1 cellular context compared by ENCODE assay signal in the genomic region with DNA sequence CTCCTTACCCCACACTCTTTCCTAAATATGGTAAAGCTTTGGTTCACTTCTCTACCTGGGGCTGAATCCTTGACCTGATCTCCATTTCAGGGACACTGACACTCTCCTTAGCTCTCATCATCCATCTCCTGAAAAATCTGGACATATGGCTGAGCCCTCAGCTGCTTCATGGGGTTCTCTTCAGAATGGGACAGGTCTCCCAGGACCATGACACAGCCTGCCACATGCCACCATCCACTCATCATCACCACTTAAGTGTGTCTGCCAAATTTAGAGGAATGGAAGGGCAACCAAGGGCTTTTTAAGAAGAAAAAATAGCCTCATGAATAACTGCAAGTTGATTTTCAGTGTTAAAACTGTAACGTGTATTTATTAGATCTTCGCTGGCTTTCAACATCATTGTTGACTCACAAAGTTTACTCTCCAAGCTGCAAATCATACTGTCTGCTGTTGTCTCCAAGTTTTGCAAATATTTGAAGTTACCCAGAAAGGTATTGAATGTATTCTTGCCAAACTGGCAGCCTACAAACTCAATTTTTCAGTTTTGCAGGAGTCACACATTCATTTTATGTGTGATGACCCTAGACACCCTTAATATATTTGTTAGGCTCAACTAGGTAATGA.
A peak's percentile ranks its signal among the peaks of the same experiment; 100 is the strongest.
TF ChIP-seq lines count a peak whose summit lies in the region.

No MANE protein-coding gene starts in this region.

TF ChIP-seq in HepG2, 621 proteins besides CTCF, POLR2A, EP300 and RAD21 (continued from another document and continues in another):
- TF ChIP-seq ZNF674 (CRISPR knock-in tag; IDR thresholded peaks at IDR 0.05; ENCODE audit: low read depth): no peak
- no peak for TF ChIP-seq GZF1 (CRISPR knock-in tag; IDR thresholded peaks at IDR 0.05)
- no peak for TF ChIP-seq MEIS2 (CRISPR knock-in tag; IDR thresholded peaks at IDR 0.05)
- no peak for TF ChIP-seq TOE1 (CRISPR knock-in tag; IDR thresholded peaks at IDR 0.05)
- TF ChIP-seq BCL6 (CRISPR knock-in tag; IDR thresholded peaks at IDR 0.05): peak; percentile 84
- TF ChIP-seq SP2 (CRISPR knock-in tag; IDR thresholded peaks at IDR 0.05): no peak
- TF ChIP-seq ZNF160 (CRISPR knock-in tag; IDR thresholded peaks at IDR 0.05): no peak
- TF ChIP-seq BRCA1 (CRISPR knock-in tag; IDR thresholded peaks at IDR 0.05): no peak
- peak; percentile 49; the same call in 1 of the 2 replicates for TF ChIP-seq IRF2 (CRISPR knock-in tag; IDR thresholded peaks at IDR 0.05)
- no peak for TF ChIP-seq SMYD3 (CRISPR knock-in tag; IDR thresholded peaks at IDR 0.05)
- TF ChIP-seq TARDBP (CRISPR knock-in tag; IDR thresholded peaks at IDR 0.05): no peak
- TF ChIP-seq SRSF1 (optimal IDR thresholded peaks at IDR 0.05; ENCODE audit: low read depth, low read length): no peak
- TF ChIP-seq, protein P1, sequence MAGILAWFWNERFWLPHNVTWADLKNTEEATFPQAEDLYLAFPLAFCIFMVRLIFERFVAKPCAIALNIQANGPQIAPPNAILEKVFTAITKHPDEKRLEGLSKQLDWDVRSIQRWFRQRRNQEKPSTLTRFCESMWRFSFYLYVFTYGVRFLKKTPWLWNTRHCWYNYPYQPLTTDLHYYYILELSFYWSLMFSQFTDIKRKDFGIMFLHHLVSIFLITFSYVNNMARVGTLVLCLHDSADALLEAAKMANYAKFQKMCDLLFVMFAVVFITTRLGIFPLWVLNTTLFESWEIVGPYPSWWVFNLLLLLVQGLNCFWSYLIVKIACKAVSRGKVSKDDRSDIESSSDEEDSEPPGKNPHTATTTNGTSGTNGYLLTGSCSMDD (CRISPR knock-in tag; IDR thresholded peaks at IDR 0.05): no peak
- TF ChIP-seq SP5 (CRISPR knock-in tag; IDR thresholded peaks at IDR 0.05; ENCODE audit: borderline replicate concordance, low read depth): no peak
- peak; percentile 79 for TF ChIP-seq GATAD2A (CRISPR knock-in tag; IDR thresholded peaks at IDR 0.05)
- no peak for TF ChIP-seq GPN1 (CRISPR knock-in tag; IDR thresholded peaks at IDR 0.05; ENCODE audit: borderline replicate concordance)
- TF ChIP-seq, protein P2, sequence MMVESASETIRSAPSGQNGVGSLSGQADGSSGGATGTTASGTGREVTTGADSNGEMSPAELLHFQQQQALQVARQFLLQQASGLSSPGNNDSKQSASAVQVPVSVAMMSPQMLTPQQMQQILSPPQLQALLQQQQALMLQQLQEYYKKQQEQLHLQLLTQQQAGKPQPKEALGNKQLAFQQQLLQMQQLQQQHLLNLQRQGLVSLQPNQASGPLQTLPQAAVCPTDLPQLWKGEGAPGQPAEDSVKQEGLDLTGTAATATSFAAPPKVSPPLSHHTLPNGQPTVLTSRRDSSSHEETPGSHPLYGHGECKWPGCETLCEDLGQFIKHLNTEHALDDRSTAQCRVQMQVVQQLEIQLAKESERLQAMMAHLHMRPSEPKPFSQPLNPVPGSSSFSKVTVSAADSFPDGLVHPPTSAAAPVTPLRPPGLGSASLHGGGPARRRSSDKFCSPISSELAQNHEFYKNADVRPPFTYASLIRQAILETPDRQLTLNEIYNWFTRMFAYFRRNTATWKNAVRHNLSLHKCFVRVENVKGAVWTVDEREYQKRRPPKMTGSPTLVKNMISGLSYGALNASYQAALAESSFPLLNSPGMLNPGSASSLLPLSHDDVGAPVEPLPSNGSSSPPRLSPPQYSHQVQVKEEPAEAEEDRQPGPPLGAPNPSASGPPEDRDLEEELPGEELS (CRISPR knock-in tag; IDR thresholded peaks at IDR 0.05): peak; percentile 87
- TF ChIP-seq, protein P3, sequence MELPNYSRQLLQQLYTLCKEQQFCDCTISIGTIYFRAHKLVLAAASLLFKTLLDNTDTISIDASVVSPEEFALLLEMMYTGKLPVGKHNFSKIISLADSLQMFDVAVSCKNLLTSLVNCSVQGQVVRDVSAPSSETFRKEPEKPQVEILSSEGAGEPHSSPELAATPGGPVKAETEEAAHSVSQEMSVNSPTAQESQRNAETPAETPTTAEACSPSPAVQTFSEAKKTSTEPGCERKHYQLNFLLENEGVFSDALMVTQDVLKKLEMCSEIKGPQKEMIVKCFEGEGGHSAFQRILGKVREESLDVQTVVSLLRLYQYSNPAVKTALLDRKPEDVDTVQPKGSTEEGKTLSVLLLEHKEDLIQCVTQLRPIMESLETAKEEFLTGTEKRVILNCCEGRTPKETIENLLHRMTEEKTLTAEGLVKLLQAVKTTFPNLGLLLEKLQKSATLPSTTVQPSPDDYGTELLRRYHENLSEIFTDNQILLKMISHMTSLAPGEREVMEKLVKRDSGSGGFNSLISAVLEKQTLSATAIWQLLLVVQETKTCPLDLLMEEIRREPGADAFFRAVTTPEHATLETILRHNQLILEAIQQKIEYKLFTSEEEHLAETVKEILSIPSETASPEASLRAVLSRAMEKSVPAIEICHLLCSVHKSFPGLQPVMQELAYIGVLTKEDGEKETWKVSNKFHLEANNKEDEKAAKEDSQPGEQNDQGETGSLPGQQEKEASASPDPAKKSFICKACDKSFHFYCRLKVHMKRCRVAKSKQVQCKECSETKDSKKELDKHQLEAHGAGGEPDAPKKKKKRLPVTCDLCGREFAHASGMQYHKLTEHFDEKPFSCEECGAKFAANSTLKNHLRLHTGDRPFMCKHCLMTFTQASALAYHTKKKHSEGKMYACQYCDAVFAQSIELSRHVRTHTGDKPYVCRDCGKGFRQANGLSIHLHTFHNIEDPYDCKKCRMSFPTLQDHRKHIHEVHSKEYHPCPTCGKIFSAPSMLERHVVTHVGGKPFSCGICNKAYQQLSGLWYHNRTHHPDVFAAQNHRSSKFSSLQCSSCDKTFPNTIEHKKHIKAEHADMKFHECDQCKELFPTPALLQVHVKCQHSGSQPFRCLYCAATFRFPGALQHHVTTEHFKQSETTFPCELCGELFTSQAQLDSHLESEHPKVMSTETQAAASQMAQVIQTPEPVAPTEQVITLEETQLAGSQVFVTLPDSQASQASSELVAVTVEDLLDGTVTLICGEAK (IDR thresholded peaks at IDR 0.05): no peak
- TF ChIP-seq, protein P3 (CRISPR knock-in tag; IDR thresholded peaks at IDR 0.05): no peak
- no peak for TF ChIP-seq ZNF543 (CRISPR knock-in tag; IDR thresholded peaks at IDR 0.05)
- TF ChIP-seq, protein P4, sequence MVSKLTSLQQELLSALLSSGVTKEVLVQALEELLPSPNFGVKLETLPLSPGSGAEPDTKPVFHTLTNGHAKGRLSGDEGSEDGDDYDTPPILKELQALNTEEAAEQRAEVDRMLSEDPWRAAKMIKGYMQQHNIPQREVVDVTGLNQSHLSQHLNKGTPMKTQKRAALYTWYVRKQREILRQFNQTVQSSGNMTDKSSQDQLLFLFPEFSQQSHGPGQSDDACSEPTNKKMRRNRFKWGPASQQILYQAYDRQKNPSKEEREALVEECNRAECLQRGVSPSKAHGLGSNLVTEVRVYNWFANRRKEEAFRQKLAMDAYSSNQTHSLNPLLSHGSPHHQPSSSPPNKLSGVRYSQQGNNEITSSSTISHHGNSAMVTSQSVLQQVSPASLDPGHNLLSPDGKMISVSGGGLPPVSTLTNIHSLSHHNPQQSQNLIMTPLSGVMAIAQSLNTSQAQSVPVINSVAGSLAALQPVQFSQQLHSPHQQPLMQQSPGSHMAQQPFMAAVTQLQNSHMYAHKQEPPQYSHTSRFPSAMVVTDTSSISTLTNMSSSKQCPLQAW (CRISPR knock-in tag; IDR thresholded peaks at IDR 0.05): no peak
- 0 out of 2 replicates have a peak, but pooled peaks have one; percentile 41 for TF ChIP-seq MIER2 (CRISPR knock-in tag; IDR thresholded peaks at IDR 0.05)
- TF ChIP-seq, protein P5, sequence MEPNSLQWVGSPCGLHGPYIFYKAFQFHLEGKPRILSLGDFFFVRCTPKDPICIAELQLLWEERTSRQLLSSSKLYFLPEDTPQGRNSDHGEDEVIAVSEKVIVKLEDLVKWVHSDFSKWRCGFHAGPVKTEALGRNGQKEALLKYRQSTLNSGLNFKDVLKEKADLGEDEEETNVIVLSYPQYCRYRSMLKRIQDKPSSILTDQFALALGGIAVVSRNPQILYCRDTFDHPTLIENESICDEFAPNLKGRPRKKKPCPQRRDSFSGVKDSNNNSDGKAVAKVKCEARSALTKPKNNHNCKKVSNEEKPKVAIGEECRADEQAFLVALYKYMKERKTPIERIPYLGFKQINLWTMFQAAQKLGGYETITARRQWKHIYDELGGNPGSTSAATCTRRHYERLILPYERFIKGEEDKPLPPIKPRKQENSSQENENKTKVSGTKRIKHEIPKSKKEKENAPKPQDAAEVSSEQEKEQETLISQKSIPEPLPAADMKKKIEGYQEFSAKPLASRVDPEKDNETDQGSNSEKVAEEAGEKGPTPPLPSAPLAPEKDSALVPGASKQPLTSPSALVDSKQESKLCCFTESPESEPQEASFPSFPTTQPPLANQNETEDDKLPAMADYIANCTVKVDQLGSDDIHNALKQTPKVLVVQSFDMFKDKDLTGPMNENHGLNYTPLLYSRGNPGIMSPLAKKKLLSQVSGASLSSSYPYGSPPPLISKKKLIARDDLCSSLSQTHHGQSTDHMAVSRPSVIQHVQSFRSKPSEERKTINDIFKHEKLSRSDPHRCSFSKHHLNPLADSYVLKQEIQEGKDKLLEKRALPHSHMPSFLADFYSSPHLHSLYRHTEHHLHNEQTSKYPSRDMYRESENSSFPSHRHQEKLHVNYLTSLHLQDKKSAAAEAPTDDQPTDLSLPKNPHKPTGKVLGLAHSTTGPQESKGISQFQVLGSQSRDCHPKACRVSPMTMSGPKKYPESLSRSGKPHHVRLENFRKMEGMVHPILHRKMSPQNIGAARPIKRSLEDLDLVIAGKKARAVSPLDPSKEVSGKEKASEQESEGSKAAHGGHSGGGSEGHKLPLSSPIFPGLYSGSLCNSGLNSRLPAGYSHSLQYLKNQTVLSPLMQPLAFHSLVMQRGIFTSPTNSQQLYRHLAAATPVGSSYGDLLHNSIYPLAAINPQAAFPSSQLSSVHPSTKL (CRISPR knock-in tag; IDR thresholded peaks at IDR 0.05): peak; percentile 92
- TF ChIP-seq ELF3 (CRISPR knock-in tag; IDR thresholded peaks at IDR 0.05): 0 out of 2 replicates have a peak, but pooled peaks have one; percentile 31
- no peak for TF ChIP-seq FOXK2 (IDR thresholded peaks at IDR 0.05)
- TF ChIP-seq TBP (CRISPR knock-in tag; IDR thresholded peaks at IDR 0.05): no peak
- no peak for TF ChIP-seq SCMH1 (CRISPR knock-in tag; IDR thresholded peaks at IDR 0.05; ENCODE audit: borderline replicate concordance)
- peak; percentile 87 for TF ChIP-seq FOXA3 (CRISPR knock-in tag; IDR thresholded peaks at IDR 0.05)
- TF ChIP-seq ARNT (IDR thresholded peaks at IDR 0.05): no peak
- no peak for TF ChIP-seq ZBTB1 (CRISPR knock-in tag; IDR thresholded peaks at IDR 0.05; ENCODE audit: borderline replicate concordance)
- TF ChIP-seq, protein P6, sequence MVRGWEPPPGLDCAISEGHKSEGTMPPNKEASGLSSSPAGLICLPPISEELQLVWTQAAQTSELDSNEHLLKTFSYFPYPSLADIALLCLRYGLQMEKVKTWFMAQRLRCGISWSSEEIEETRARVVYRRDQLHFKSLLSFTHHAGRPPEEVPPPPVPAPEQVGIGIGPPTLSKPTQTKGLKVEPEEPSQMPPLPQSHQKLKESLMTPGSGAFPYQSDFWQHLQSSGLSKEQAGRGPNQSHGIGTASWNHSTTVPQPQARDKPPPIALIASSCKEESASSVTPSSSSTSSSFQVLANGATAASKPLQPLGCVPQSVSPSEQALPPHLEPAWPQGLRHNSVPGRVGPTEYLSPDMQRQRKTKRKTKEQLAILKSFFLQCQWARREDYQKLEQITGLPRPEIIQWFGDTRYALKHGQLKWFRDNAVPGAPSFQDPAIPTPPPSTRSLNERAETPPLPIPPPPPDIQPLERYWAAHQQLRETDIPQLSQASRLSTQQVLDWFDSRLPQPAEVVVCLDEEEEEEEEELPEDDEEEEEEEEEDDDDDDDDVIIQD (CRISPR knock-in tag; IDR thresholded peaks at IDR 0.05; ENCODE audit: low read depth): peak; percentile 67; the same call in 1 of the 2 replicates
- TF ChIP-seq FOSL2 (CRISPR knock-in tag; IDR thresholded peaks at IDR 0.05): peak; percentile 55; the same call in 1 of the 2 replicates
- peak; percentile 27; the same call in 1 of the 2 replicates for TF ChIP-seq ZMYM4 (CRISPR knock-in tag; IDR thresholded peaks at IDR 0.05)
- TF ChIP-seq ZNF652 (CRISPR knock-in tag; IDR thresholded peaks at IDR 0.05; ENCODE audit: borderline replicate concordance, low read depth): no peak
- TF ChIP-seq ZC3H4 (CRISPR knock-in tag; IDR thresholded peaks at IDR 0.05; ENCODE audit: borderline replicate concordance): no peak
- no peak for TF ChIP-seq ETV6 (CRISPR knock-in tag; conservative IDR thresholded peaks at IDR 0.05)
- TF ChIP-seq, protein P7, sequence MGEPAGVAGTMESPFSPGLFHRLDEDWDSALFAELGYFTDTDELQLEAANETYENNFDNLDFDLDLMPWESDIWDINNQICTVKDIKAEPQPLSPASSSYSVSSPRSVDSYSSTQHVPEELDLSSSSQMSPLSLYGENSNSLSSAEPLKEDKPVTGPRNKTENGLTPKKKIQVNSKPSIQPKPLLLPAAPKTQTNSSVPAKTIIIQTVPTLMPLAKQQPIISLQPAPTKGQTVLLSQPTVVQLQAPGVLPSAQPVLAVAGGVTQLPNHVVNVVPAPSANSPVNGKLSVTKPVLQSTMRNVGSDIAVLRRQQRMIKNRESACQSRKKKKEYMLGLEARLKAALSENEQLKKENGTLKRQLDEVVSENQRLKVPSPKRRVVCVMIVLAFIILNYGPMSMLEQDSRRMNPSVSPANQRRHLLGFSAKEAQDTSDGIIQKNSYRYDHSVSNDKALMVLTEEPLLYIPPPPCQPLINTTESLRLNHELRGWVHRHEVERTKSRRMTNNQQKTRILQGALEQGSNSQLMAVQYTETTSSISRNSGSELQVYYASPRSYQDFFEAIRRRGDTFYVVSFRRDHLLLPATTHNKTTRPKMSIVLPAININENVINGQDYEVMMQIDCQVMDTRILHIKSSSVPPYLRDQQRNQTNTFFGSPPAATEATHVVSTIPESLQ (CRISPR knock-in tag; conservative IDR thresholded peaks at IDR 0.05): no peak
